1 cellular context compared by ENCODE assay signal in the genomic region with DNA sequence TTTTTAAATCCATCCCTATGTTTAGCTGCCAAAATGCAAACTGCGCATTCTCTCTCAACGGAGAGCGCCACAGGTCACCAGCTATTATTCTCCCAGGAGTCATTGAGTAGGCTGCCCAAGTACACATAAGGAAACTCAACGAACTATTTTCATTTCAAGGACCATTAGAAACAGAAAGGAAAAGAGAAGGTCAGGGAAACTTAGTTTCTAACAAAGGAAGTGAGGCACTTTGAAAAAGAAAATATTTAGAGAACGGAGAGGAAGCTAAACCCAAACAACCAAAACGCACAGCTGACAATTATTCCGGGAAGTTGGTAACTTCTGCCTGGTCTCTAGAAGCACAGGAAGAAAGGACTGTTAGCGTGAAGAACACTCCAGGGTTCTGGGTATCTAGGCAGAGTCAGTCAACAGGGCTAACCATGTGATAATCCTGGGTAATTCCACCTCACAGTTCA.
TF ChIP-seq lines count a peak whose summit lies in the region.

No MANE protein-coding gene starts in this region.

TF ChIP-seq in GM23338, 12 proteins besides CTCF, POLR2A, EP300 and RAD21 (continued from another document):
- TF ChIP-seq, protein P1, sequence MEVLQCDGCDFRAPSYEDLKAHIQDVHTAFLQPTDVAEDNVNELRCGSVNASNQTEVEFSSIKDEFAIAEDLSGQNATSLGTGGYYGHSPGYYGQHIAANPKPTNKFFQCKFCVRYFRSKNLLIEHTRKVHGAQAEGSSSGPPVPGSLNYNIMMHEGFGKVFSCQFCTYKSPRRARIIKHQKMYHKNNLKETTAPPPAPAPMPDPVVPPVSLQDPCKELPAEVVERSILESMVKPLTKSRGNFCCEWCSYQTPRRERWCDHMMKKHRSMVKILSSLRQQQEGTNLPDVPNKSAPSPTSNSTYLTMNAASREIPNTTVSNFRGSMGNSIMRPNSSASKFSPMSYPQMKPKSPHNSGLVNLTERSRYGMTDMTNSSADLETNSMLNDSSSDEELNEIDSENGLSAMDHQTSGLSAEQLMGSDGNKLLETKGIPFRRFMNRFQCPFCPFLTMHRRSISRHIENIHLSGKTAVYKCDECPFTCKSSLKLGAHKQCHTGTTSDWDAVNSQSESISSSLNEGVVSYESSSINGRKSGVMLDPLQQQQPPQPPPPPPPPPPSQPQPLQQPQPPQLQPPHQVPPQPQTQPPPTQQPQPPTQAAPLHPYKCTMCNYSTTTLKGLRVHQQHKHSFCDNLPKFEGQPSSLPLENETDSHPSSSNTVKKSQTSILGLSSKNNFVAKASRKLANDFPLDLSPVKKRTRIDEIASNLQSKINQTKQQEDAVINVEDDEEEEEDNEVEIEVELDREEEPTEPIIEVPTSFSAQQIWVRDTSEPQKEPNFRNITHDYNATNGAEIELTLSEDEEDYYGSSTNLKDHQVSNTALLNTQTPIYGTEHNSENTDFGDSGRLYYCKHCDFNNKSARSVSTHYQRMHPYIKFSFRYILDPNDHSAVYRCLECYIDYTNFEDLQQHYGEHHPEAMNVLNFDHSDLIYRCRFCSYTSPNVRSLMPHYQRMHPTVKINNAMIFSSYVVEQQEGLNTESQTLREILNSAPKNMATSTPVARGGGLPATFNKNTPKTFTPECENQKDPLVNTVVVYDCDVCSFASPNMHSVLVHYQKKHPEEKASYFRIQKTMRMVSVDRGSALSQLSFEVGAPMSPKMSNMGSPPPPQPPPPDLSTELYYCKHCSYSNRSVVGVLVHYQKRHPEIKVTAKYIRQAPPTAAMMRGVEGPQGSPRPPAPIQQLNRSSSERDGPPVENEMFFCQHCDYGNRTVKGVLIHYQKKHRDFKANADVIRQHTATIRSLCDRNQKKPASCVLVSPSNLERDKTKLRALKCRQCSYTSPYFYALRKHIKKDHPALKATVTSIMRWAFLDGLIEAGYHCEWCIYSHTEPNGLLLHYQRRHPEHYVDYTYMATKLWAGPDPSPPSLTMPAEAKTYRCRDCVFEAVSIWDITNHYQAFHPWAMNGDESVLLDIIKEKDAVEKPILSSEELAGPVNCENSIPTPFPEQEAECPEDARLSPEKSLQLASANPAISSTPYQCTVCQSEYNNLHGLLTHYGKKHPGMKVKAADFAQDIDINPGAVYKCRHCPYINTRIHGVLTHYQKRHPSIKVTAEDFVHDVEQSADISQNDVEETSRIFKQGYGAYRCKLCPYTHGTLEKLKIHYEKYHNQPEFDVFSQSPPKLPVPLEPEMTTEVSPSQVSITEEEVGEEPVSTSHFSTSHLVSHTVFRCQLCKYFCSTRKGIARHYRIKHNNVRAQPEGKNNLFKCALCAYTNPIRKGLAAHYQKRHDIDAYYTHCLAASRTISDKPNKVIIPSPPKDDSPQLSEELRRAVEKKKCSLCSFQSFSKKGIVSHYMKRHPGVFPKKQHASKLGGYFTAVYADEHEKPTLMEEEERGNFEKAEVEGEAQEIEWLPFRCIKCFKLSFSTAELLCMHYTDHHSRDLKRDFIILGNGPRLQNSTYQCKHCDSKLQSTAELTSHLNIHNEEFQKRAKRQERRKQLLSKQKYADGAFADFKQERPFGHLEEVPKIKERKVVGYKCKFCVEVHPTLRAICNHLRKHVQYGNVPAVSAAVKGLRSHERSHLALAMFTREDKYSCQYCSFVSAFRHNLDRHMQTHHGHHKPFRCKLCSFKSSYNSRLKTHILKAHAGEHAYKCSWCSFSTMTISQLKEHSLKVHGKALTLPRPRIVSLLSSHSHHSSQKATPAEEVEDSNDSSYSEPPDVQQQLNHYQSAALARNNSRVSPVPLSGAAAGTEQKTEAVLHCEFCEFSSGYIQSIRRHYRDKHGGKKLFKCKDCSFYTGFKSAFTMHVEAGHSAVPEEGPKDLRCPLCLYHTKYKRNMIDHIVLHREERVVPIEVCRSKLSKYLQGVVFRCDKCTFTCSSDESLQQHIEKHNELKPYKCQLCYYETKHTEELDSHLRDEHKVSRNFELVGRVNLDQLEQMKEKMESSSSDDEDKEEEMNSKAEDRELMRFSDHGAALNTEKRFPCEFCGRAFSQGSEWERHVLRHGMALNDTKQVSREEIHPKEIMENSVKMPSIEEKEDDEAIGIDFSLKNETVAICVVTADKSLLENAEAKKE (CRISPR knock-in tag; IDR thresholded peaks at IDR 0.05), result no peak
- no peak for TF ChIP-seq POLR2AphosphoS5 (IDR thresholded peaks at IDR 0.05; ENCODE audit: low read depth)
